Comparison of ENCODE assay signal across 8 cellular contexts in the genomic region with DNA sequence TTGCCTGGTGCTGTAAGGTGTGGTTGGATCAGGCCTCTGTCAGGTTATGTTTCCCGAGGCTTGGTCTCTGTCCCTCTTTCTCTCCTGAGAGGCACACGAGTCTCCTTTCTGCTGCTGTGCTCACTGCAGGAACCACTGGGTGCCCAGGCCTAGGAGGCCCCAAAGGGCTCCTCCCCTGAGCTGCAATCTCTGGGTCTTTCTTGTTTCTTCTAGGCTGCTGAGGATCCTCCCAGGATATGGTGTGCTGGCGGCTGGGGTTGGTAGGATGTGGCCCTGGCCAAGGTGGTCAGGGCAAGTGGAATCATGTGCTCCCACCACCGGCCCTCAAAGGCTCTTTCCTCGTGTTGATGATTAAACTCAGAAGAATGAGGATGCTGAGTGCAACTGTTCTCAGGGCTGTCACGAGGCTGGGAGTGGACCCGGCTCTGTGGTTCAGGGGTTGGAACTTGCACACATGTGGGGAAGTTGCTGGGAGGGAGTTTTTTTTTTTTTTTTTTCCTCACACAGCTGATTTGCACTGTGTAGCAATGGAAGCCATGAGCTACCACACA. TPM values are rescaled to one million over a fixed set of nuclear protein-coding genes. Genes with fewer than 3 reads are reported as not detected.
DNase-seq lines count a peak whose midpoint lies in the region; ATAC-seq and TF ChIP-seq lines count a peak whose summit lies in the region.

No MANE protein-coding gene starts in this region.

- DNase-seq in GM12865 (ENCODE audit: low read depth) (peak; percentile 48), left ventricle myocardium inferior (peak; percentile 53), NCI-H1436 treated with DMSO at 0.1 percent for 48 hours (lab: John Stamatoyannopoulos, UW) (no peak), NCI-H2227 (lab: John Stamatoyannopoulos, UW; ENCODE audit: unreplicated experiment) (no peak)
- peak; percentile 9 for DNase-seq in activated T-helper 1 cell treated with anti-CD3 and anti-CD28 coated beads, Interleukin-12 subunit alpha, Interleukin-12 subunit beta, Interleukin-2, Interleukin-4 antibody, amounts not matched to agents 30 ng/mL and 10 ng/mL and 1 ng/mL, durations not matched to agents 14 hours and 24 hours and 36 hours (ENCODE audit: low spot score)

- no peak overlapping the region for H3K4me3 Mint-ChIP-seq in activated T-helper 1 cell treated with anti-CD3 and anti-CD28 coated beads, Interleukin-12 subunit alpha, Interleukin-12 subunit beta, Interleukin-2, Interleukin-4 antibody, amounts not matched to agents 30 ng/mL and 10 ng/mL and 1 ng/mL, durations not matched to agents 14 hours and 24 hours and 36 hours

- H3K36me3 Mint-ChIP-seq in activated T-helper 1 cell treated with anti-CD3 and anti-CD28 coated beads, Interleukin-12 subunit alpha, Interleukin-12 subunit beta, Interleukin-2, Interleukin-4 antibody, amounts not matched to agents 30 ng/mL and 10 ng/mL and 1 ng/mL, durations not matched to agents 14 hours and 24 hours and 36 hours (ENCODE audit: low read depth) = no peaks in the 10 kb centered on the region

- H3K4me3 ChIP-seq in GM12865 (ENCODE audit: low read depth, low read length) (no peak overlapping the region), left ventricle myocardium inferior (no peak overlapping the region), skin epidermis (no peak overlapping the region)

- intact Hi-C loops in activated T-helper 1 cell treated with anti-CD3 and anti-CD28 coated beads, Interleukin-12 subunit alpha, Interleukin-12 subunit beta, Interleukin-2, Interleukin-4 antibody, amounts not matched to agents 30 ng/mL and 10 ng/mL and 1 ng/mL, durations not matched to agents 14 hours and 24 hours and 36 hours (cut with micrococcal nuclease) = no loop called here
- intact Hi-C loops in left ventricle myocardium inferior (cut with micrococcal nuclease) = no loop called here

- ATAC-seq in HG03442 (IDR thresholded peaks at IDR 0.05; ENCODE audit: unreplicated experiment) = peak; percentile 53
- ATAC-seq in HG03196 (IDR thresholded peaks at IDR 0.05; ENCODE audit: unreplicated experiment) = no peak

- no peaks in the 10 kb centered on the region for H3K9me3 Mint-ChIP-seq in activated T-helper 1 cell treated with anti-CD3 and anti-CD28 coated beads, Interleukin-12 subunit alpha, Interleukin-12 subunit beta, Interleukin-2, Interleukin-4 antibody, amounts not matched to agents 30 ng/mL and 10 ng/mL and 1 ng/mL, durations not matched to agents 14 hours and 24 hours and 36 hours

- H3K27me3 ChIP-seq in left ventricle myocardium inferior (ENCODE audit: low read depth) = peaks cover 15% of the 10 kb centered on the region

- no peaks in the 10 kb centered on the region for H3K36me3 ChIP-seq in left ventricle myocardium inferior

- TF ChIP-seq CTCF in GM12865 (IDR thresholded peaks at IDR 0.05; ENCODE audit: insufficient read depth, low read depth, low read length, missing control alignments) = no peak
- TF ChIP-seq CTCF in left ventricle myocardium inferior (IDR thresholded peaks at IDR 0.05; ENCODE audit: borderline replicate concordance) = no peak

- H3K4me1 ChIP-seq in left ventricle myocardium inferior = peaks cover 7% of the 10 kb centered on the region

- peaks cover 13% of the 10 kb centered on the region for H3K27me3 Mint-ChIP-seq in activated T-helper 1 cell treated with anti-CD3 and anti-CD28 coated beads, Interleukin-12 subunit alpha, Interleukin-12 subunit beta, Interleukin-2, Interleukin-4 antibody, amounts not matched to agents 30 ng/mL and 10 ng/mL and 1 ng/mL, durations not matched to agents 14 hours and 24 hours and 36 hours (ENCODE audit: insufficient read depth)

- H3K27ac Mint-ChIP-seq in activated T-helper 1 cell treated with anti-CD3 and anti-CD28 coated beads, Interleukin-12 subunit alpha, Interleukin-12 subunit beta, Interleukin-2, Interleukin-4 antibody, amounts not matched to agents 30 ng/mL and 10 ng/mL and 1 ng/mL, durations not matched to agents 14 hours and 24 hours and 36 hours = peak overlapping the region; percentile 23

- H3K4me1 Mint-ChIP-seq in activated T-helper 1 cell treated with anti-CD3 and anti-CD28 coated beads, Interleukin-12 subunit alpha, Interleukin-12 subunit beta, Interleukin-2, Interleukin-4 antibody, amounts not matched to agents 30 ng/mL and 10 ng/mL and 1 ng/mL, durations not matched to agents 14 hours and 24 hours and 36 hours (ENCODE audit: low read depth) = peaks cover 20% of the 10 kb centered on the region

- H3K9me3 ChIP-seq in left ventricle myocardium inferior (replicated peaks) = no peaks in the 10 kb centered on the region

- peak overlapping the region; percentile 40 for H3K27ac ChIP-seq in left ventricle myocardium inferior (replicated peaks)
- peak overlapping the region in 19 of 21 experiments; percentile 28 to 94 (median 67) for H3K27ac ChIP-seq in skin epidermis

RNA-seq across cellular contexts. Expression of gene CTSH, which starts 43.6 kb away (rescaled TPM):
- total RNA-seq in activated T-helper 1 cell treated with anti-CD3 and anti-CD28 coated beads, Interleukin-12 subunit alpha, Interleukin-12 subunit beta, Interleukin-2, Interleukin-4 antibody, amounts not matched to agents 30 ng/mL and 10 ng/mL and 1 ng/mL, durations not matched to agents 14 hours and 24 hours and 36 hours = 50.9 and 57.3 TPM in 2 replicates
- 52.6 TPM for total RNA-seq in left ventricle myocardium inferior

Comparison
In these comparisons a context has a peak if more than half of its experiments do, and no peak if none do; other contexts are left out.
1. DNase-seq: peak in GM12865 (single experiment), activated T-helper 1 cell treated with anti-CD3 and anti-CD28 coated beads, Interleukin-12 subunit alpha, Interleukin-12 subunit beta, Interleukin-2, Interleukin-4 antibody, amounts not matched to agents 30 ng/mL and 10 ng/mL and 1 ng/mL, durations not matched to agents 14 hours and 24 hours and 36 hours (single experiment) and left ventricle myocardium inferior (single experiment); none in NCI-H1436 treated with DMSO at 0.1 percent for 48 hours (single experiment) and NCI-H2227 (single experiment).